Comparison of ENCODE assay signal across 1 cellular context in genomic region chr1:157703981-157704380, GRCh38.
TF ChIP-seq lines count a peak whose summit lies in the region.

No MANE protein-coding gene starts in this region.

TF ChIP-seq in GM23338, 12 proteins besides CTCF, POLR2A, EP300 and RAD21:
- no peak for TF ChIP-seq ZNF462 (CRISPR knock-in tag; IDR thresholded peaks at IDR 0.05)
- no peak for TF ChIP-seq POLR2AphosphoS5 (IDR thresholded peaks at IDR 0.05; ENCODE audit: low read depth)
- TF ChIP-seq NANOG (IDR thresholded peaks at IDR 0.05; ENCODE audit: borderline replicate concordance): no peak
- TF ChIP-seq STAT1 (IDR thresholded peaks at IDR 0.05; ENCODE audit: unreplicated experiment): no peak
- TF ChIP-seq REST (IDR thresholded peaks at IDR 0.05; ENCODE audit: unreplicated experiment): no peak
- no peak for TF ChIP-seq ZNF114 (CRISPR knock-in tag; IDR thresholded peaks at IDR 0.05)
- TF ChIP-seq EZH2phosphoT487 (IDR thresholded peaks at IDR 0.05; ENCODE audit: unreplicated experiment): no peak
- TF ChIP-seq ZNF331 (CRISPR knock-in tag; IDR thresholded peaks at IDR 0.05; ENCODE audit: low read depth): no peak
- no peak for TF ChIP-seq EZH2 (IDR thresholded peaks at IDR 0.05; ENCODE audit: low read depth, unreplicated experiment)
- TF ChIP-seq CREB1 (CRISPR knock-in tag; IDR thresholded peaks at IDR 0.05; ENCODE audit: low read depth): no peak
- TF ChIP-seq JUNB (IDR thresholded peaks at IDR 0.05; ENCODE audit: unreplicated experiment): no peak
- no peak for TF ChIP-seq ETS1 (IDR thresholded peaks at IDR 0.05)
